Comparison of ENCODE assay signal across 22 cellular contexts in the genomic region with DNA sequence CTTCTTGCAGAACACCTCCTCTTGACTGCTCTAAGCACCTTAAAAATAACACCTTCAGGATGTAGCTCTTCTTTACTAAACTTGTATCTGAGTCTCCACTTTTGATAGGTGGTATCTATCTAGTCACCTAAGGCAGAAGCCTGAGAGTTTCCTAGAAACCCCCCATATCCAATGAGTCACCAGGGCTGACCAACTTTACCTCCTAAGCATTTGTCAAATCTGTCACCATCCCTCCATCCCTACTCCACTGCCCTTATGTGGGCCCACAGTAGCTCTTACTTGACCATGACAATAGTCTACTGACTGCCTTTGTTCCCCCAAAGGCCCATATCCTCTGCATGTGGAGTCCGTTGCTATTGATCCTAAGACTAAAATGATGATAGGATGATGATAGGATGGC. TPM values are rescaled to one million over a fixed set of nuclear protein-coding genes. Genes with fewer than 3 reads are reported as not detected.
"Had no signal": no experiment of that assay in that cellular context is flagged by ENCODE, and none has a peak within 500 bp of the region (broad histone marks: within the 10 kb centered on the region; RNA-seq: fewer than 3 reads in every experiment).

No MANE protein-coding gene starts in this region.

- H3K27me3 ChIP-seq: esophagus squamous epithelium, heart right ventricle, neural progenitor cell, right atrium auricular region, sigmoid colon, testis, tibial artery had no signal

- H3K4me3 Mint-ChIP-seq: effector memory CD8-positive, alpha-beta T cell; memory B cell; mesothelial cell of epicardium; naive thymus-derived CD4-positive, alpha-beta T cell; nephron; neural progenitor cell; stimulated activated memory B cell treated with anti-CD40 and anti-IgM and Interleukin-4, amounts not matched to agents 10 μg/mL and 1 μg/mL and 100 μg/mL, for 72 hours; type B pancreatic cell had no signal

- H3K4me3 ChIP-seq: esophagus squamous epithelium, heart right ventricle, lung, mucosa of descending colon, neural progenitor cell, right atrium auricular region, sigmoid colon, testis, tibial artery had no signal

- DNase-seq: cortex of kidney, esophagus squamous epithelium, kidney glomerular epithelial cell, sigmoid colon, tibial artery had no signal

- H3K27ac Mint-ChIP-seq: memory B cell; mesothelial cell of epicardium; nephron; neural progenitor cell; progenitor cell of endocrine pancreas; stimulated activated memory B cell treated with anti-CD40 and anti-IgM and Interleukin-4, amounts not matched to agents 10 μg/mL and 1 μg/mL and 100 μg/mL, for 72 hours; type B pancreatic cell had no signal

- H3K9ac ChIP-seq: neural progenitor cell, parathyroid adenoma had no signal

- H3K27ac ChIP-seq: neural progenitor cell, parathyroid adenoma, sigmoid colon, testis had no signal

- H3K9me3 Mint-ChIP-seq: effector memory CD8-positive, alpha-beta T cell; memory B cell; mesothelial cell of epicardium; naive thymus-derived CD4-positive, alpha-beta T cell; nephron; neural progenitor cell; stimulated activated memory B cell treated with anti-CD40 and anti-IgM and Interleukin-4, amounts not matched to agents 10 μg/mL and 1 μg/mL and 100 μg/mL, for 72 hours; type B pancreatic cell had no signal

- H3K27me3 Mint-ChIP-seq: effector memory CD8-positive, alpha-beta T cell; memory B cell; naive thymus-derived CD4-positive, alpha-beta T cell; progenitor cell of endocrine pancreas; stimulated activated memory B cell treated with anti-CD40 and anti-IgM and Interleukin-4, amounts not matched to agents 10 μg/mL and 1 μg/mL and 100 μg/mL, for 72 hours; type B pancreatic cell had no signal

- ATAC-seq: stimulated activated memory B cell treated with anti-CD40 and anti-IgM and Interleukin-4, amounts not matched to agents 10 μg/mL and 1 μg/mL and 100 μg/mL, for 72 hours; stimulated activated naive CD8-positive, alpha-beta T cell treated with anti-CD3 and anti-CD28 coated beads, Interleukin-15, Interleukin-2, amounts not matched to agents 100 U/mL and 50 U/mL, for 24 hours had no signal

- H2AFZ ChIP-seq: neural progenitor cell, parathyroid adenoma had no signal

- H3K36me3 ChIP-seq: neural progenitor cell had no signal

- H3K4me1 Mint-ChIP-seq: memory B cell; mesothelial cell of epicardium; nephron; neural progenitor cell; stimulated activated memory B cell treated with anti-CD40 and anti-IgM and Interleukin-4, amounts not matched to agents 10 μg/mL and 1 μg/mL and 100 μg/mL, for 72 hours had no signal

- H3K4me2 ChIP-seq: neural progenitor cell had no signal

- H3K4me1 ChIP-seq: neural progenitor cell, parathyroid adenoma, testis had no signal

- H3K9me3 ChIP-seq: esophagus squamous epithelium, heart right ventricle, mucosa of descending colon, right atrium auricular region, sigmoid colon, testis, tibial artery had no signal

RNA-seq across cellular contexts. Expression of gene CYP27B1, which starts 35.7 kb away (rescaled TPM):
- total RNA-seq: left ventricle myocardium superior had no signal
